In genomic region chr17:57867126-57867525, GRCh38 we compare ENCODE assay signal across 1 cellular context.
TF ChIP-seq lines count a peak whose summit lies in the region.

No MANE protein-coding gene starts in this region.

TF ChIP-seq in GM23338, 12 proteins besides CTCF, POLR2A, EP300 and RAD21 (continued from another document):
- no peak for TF ChIP-seq EZH2 (IDR thresholded peaks at IDR 0.05; ENCODE audit: low read depth, unreplicated experiment)
- no peak for TF ChIP-seq NANOG (IDR thresholded peaks at IDR 0.05; ENCODE audit: borderline replicate concordance)
- TF ChIP-seq STAT1 (IDR thresholded peaks at IDR 0.05; ENCODE audit: unreplicated experiment): no peak
- no peak for TF ChIP-seq REST (IDR thresholded peaks at IDR 0.05; ENCODE audit: unreplicated experiment)
- no peak for TF ChIP-seq EZH2phosphoT487 (IDR thresholded peaks at IDR 0.05; ENCODE audit: unreplicated experiment)
- no peak for TF ChIP-seq JUNB (IDR thresholded peaks at IDR 0.05; ENCODE audit: unreplicated experiment)
- no peak for TF ChIP-seq POLR2AphosphoS5 (IDR thresholded peaks at IDR 0.05; ENCODE audit: low read depth)
- no peak for TF ChIP-seq ZNF331 (CRISPR knock-in tag; IDR thresholded peaks at IDR 0.05; ENCODE audit: low read depth)
